ENCODE assay signal across 8 cellular contexts in genomic region chr3:113514265-113514769, GRCh38. TPM values are rescaled to one million over a fixed set of nuclear protein-coding genes. Genes with fewer than 3 reads are reported as not detected.
DNase-seq lines count a peak whose midpoint lies in the region; ATAC-seq and TF ChIP-seq lines count a peak whose summit lies in the region.

No MANE protein-coding gene starts in this region.

- peak overlapping the region; percentile 94 for H3K4me3 ChIP-seq in BE2C (ENCODE audit: low read depth, low read length)
- peak overlapping the region; percentile 67 to 99 (median 96) for H3K4me3 ChIP-seq in liver (ENCODE audit: low read depth in 1 of 3, low read length in 3 of 3)

- DNase-seq in BE2C = no peak
- no peak for DNase-seq in 8988T
- DNase-seq in UCSD-AML1 (lab: John Stamatoyannopoulos, UW; ENCODE audit: unreplicated experiment) = no peak
- DNase-seq in NCI-H2171 (lab: John Stamatoyannopoulos, UW) = no peak

- H3K9me3 ChIP-seq in BE2C (no peaks in the 10 kb centered on the region), liver (ENCODE audit: control insufficient read depth in 4 of 4, low read length in 3 of 4) (no peaks in the 10 kb centered on the region)

- no peaks in the 10 kb centered on the region for H3K4me1 ChIP-seq in BE2C
- peaks cover 2 to 14% (median 8%) of the 10 kb centered on the region in 4 donors for H3K4me1 ChIP-seq in liver (ENCODE audit: control insufficient read depth in 4 of 4, insufficient read depth in 4 of 4, low read length in 3 of 4)

- H3K27ac ChIP-seq in angular gyrus (ENCODE audit: low read depth, low read length) (peak overlapping the region; percentile 80), liver (ENCODE audit: low read depth in 1 of 2, low read length in 2 of 2) (peak overlapping the region; percentile 81 to 95)

- H3K27me3 ChIP-seq in BE2C = peaks cover 8% of the 10 kb centered on the region; the same call in 1 of the 2 replicates
- H3K27me3 ChIP-seq in liver (ENCODE audit: control insufficient read depth in 4 of 4, insufficient read depth in 4 of 4, low read length in 3 of 4) = no peaks in the 10 kb centered on the region

- H3K9ac ChIP-seq in liver (ENCODE audit: low read depth in 1 of 2, low read length in 2 of 2) = peak overlapping the region; percentile 82 to 85

- under 1% methylated on average over 9 of the region's 9 CpGs for WGBS in liver

- TF ChIP-seq CTCF in BE2C (IDR thresholded peaks at IDR 0.05; ENCODE audit: low read depth, low read length) = no peak
- TF ChIP-seq CTCF in liver (IDR thresholded peaks at IDR 0.05; ENCODE audit: low read depth, low read length, missing input control) = no peak

- ATAC-seq in HG02885 (IDR thresholded peaks at IDR 0.05; ENCODE audit: poor library complexity, unreplicated experiment) (peak; percentile 0), GM21786 (IDR thresholded peaks at IDR 0.05; ENCODE audit: unreplicated experiment) (no peak)

- no peak for TF ChIP-seq RAD21 in liver (IDR thresholded peaks at IDR 0.05)

- H3K36me3 ChIP-seq in BE2C (no peaks in the 10 kb centered on the region), liver (ENCODE audit: control insufficient read depth in 4 of 4, insufficient read depth in 3 of 4, low read depth in 1 of 4, low read length in 3 of 4) (no peaks in the 10 kb centered on the region)

TF ChIP-seq in liver, 16 proteins besides CTCF, POLR2A, EP300 and RAD21:
- TF ChIP-seq FOXA2 (IDR thresholded peaks at IDR 0.05) (no peak), NR2F2 (IDR thresholded peaks at IDR 0.05) (no peak), RXRA (IDR thresholded peaks at IDR 0.05) (no peak), GABPA (IDR thresholded peaks at IDR 0.05 in 1 of 2, conservative IDR thresholded peaks at IDR 0.05 in 1 of 2) (no peak), EGR1 (IDR thresholded peaks at IDR 0.05; ENCODE audit: low read depth in 2 of 2) (no peak), JUND (IDR thresholded peaks at IDR 0.05) (no peak), HNF4A (conservative IDR thresholded peaks at IDR 0.05) (no peak), YY1 (IDR thresholded peaks at IDR 0.05) (no peak), FOXA1 (IDR thresholded peaks at IDR 0.05) (no peak), HNF4G (IDR thresholded peaks at IDR 0.05) (no peak), MAX (IDR thresholded peaks at IDR 0.05) (no peak), SP1 (IDR thresholded peaks at IDR 0.05) (no peak), TAF1 (conservative IDR thresholded peaks at IDR 0.05) (no peak)
- TF ChIP-seq, protein P1, sequence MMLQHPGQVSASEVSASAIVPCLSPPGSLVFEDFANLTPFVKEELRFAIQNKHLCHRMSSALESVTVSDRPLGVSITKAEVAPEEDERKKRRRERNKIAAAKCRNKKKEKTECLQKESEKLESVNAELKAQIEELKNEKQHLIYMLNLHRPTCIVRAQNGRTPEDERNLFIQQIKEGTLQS (IDR thresholded peaks at IDR 0.05) = no peak
- TF ChIP-seq, protein P2, sequence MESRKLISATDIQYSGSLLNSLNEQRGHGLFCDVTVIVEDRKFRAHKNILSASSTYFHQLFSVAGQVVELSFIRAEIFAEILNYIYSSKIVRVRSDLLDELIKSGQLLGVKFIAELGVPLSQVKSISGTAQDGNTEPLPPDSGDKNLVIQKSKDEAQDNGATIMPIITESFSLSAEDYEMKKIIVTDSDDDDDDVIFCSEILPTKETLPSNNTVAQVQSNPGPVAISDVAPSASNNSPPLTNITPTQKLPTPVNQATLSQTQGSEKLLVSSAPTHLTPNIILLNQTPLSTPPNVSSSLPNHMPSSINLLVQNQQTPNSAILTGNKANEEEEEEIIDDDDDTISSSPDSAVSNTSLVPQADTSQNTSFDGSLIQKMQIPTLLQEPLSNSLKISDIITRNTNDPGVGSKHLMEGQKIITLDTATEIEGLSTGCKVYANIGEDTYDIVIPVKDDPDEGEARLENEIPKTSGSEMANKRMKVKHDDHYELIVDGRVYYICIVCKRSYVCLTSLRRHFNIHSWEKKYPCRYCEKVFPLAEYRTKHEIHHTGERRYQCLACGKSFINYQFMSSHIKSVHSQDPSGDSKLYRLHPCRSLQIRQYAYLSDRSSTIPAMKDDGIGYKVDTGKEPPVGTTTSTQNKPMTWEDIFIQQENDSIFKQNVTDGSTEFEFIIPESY (IDR thresholded peaks at IDR 0.05) = no peak
- TF ChIP-seq, protein P3, sequence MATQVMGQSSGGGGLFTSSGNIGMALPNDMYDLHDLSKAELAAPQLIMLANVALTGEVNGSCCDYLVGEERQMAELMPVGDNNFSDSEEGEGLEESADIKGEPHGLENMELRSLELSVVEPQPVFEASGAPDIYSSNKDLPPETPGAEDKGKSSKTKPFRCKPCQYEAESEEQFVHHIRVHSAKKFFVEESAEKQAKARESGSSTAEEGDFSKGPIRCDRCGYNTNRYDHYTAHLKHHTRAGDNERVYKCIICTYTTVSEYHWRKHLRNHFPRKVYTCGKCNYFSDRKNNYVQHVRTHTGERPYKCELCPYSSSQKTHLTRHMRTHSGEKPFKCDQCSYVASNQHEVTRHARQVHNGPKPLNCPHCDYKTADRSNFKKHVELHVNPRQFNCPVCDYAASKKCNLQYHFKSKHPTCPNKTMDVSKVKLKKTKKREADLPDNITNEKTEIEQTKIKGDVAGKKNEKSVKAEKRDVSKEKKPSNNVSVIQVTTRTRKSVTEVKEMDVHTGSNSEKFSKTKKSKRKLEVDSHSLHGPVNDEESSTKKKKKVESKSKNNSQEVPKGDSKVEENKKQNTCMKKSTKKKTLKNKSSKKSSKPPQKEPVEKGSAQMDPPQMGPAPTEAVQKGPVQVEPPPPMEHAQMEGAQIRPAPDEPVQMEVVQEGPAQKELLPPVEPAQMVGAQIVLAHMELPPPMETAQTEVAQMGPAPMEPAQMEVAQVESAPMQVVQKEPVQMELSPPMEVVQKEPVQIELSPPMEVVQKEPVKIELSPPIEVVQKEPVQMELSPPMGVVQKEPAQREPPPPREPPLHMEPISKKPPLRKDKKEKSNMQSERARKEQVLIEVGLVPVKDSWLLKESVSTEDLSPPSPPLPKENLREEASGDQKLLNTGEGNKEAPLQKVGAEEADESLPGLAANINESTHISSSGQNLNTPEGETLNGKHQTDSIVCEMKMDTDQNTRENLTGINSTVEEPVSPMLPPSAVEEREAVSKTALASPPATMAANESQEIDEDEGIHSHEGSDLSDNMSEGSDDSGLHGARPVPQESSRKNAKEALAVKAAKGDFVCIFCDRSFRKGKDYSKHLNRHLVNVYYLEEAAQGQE (IDR thresholded peaks at IDR 0.05) = no peak
TF ChIP-seq in liver: peak in this region for 0.

RNA-seq across cellular contexts. Expression of gene SPICE1, which starts 0.6 kb away (rescaled TPM):
- 6.3 TPM for polyA plus RNA-seq in BE2C (2012; ENCODE audit: insufficient read depth, insufficient read length, low read depth)
- 10 to 100 TPM in 1 of 2 donors, 1 to 10 TPM in 1; 4.1 to 16.7 TPM for total RNA-seq in liver
- polyA plus RNA-seq in liver = 1 to 10 TPM; 1.6 to 3.7 TPM

RNA-seq across cellular contexts. Expression of gene SIDT1, which starts 18.0 kb away (rescaled TPM):
- polyA plus RNA-seq in BE2C (2012; ENCODE audit: insufficient read depth, insufficient read length, low read depth) = 0.57 TPM
- total RNA-seq in liver = 1 to 10 TPM; 1.5 to 2.2 TPM
- under 1 TPM; 0.08 to 0.10 TPM for polyA plus RNA-seq in liver
